Comparison of ENCODE assay signal across 11 cellular contexts in the genomic region with DNA sequence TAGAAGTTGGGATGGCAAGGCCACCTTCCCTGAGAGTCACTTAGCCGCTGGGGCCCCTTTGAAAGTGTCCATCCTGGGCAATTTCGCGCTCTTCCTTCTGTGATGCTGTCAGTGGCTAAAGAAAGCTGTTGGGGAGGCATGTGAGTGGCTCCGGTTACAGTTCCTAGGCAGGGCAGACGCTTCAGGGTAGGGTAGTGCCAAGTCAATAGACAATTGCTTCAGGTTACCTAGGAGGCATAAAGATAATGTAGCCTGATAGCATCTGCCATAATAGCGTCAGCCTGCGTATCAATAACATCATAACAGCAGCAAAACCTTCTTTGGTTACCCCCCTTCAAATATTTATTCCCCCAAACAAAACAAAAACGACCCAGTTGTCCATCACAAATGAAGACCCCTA. TPM values are rescaled to one million over a fixed set of nuclear protein-coding genes. Genes with fewer than 3 reads are reported as not detected.
DNase-seq lines count a peak whose midpoint lies in the region; ATAC-seq, FAIRE-seq and TF ChIP-seq lines count a peak whose summit lies in the region.
"Had no signal": no experiment of that assay in that cellular context is flagged by ENCODE, and none has a peak within 500 bp of the region (broad histone marks: within the 10 kb centered on the region; RNA-seq: fewer than 3 reads in every experiment).

A gene (minus strand): TSS at position 101 of the 400 bp plus-strand sequence. CDS start 234 bp downstream, outside the sequence.

- H3K27ac ChIP-seq in mucosa of rectum (ENCODE audit: low read depth in 2 of 2, low read length in 2 of 2) (peak within 1 kb of the TSS; percentile 35 to 66), uterus (no peak within 1 kb of the TSS)

- H3K27me3 ChIP-seq in mucosa of rectum (ENCODE audit: control insufficient read depth in 2 of 2, insufficient read depth in 2 of 2, low read length in 2 of 2) (no peaks in the 10 kb centered on the region), uterus (no peaks in the 10 kb centered on the region)

- peaks cover 13% of the 10 kb centered on the region for H3K4me1 Mint-ChIP-seq in chondrocyte (ENCODE audit: low read depth)

- FAIRE-seq in HTR-8/SVneo (lab: Jason Lieb, UNC), result no peak

- no peaks in the 10 kb centered on the region for H3K9me3 Mint-ChIP-seq in activated naive CD4-positive, alpha-beta T cell treated with anti-CD3 and anti-CD28 coated beads, Interleukin-2, amount 50 U/mL, for 72 hours
- no peaks in the 10 kb centered on the region for H3K9me3 Mint-ChIP-seq in chondrocyte (ENCODE audit: low read depth)

- H3K9ac ChIP-seq in mucosa of rectum (ENCODE audit: low read depth in 1 of 2, low read length in 2 of 2), result no peak within 1 kb of the TSS

- no peak for ATAC-seq in activated naive CD4-positive, alpha-beta T cell treated with anti-CD3 and anti-CD28 coated beads, Interleukin-2, amount 50 U/mL, for 72 hours
- ATAC-seq in HG02884 (IDR thresholded peaks at IDR 0.05; ENCODE audit: unreplicated experiment) (no peak), HG02970 (IDR thresholded peaks at IDR 0.05; ENCODE audit: low FRiP score, unreplicated experiment) (no peak)

- H3K4me3 ChIP-seq in mucosa of rectum (ENCODE audit: low read length in 2 of 2) (no peak within 1 kb of the TSS), uterus (no peak within 1 kb of the TSS)

- DNase-seq in activated naive CD4-positive, alpha-beta T cell treated with anti-CD3 and anti-CD28 coated beads, Interleukin-2, amount 50 U/mL, for 72 hours (ENCODE audit: low spot score in 2 of 2), result no peak
- no peak for DNase-seq in activated naive CD4-positive, alpha-beta T cell treated with anti-CD3 and anti-CD28 coated beads, Interleukin-2, amount 50 U/mL, for 16 hours
- no peak for DNase-seq in chondrocyte (ENCODE audit: low spot score)
- no peak for DNase-seq in uterus
- DNase-seq in HTR-8/SVneo (ENCODE audit: insufficient read length, low spot score), result no peak
- DNase-seq: amniotic stem cell, MV-4-11 had no signal

- TF ChIP-seq CTCF in chondrocyte (IDR thresholded peaks at IDR 0.05) (no peak), uterus (IDR thresholded peaks at IDR 0.05) (no peak)

- H3K4me3 Mint-ChIP-seq in chondrocyte (ENCODE audit: unreplicated experiment), result no peak within 1 kb of the TSS
- H3K4me3 Mint-ChIP-seq: T-helper 1 cell treated with Interleukin-12 subunit alpha and Interleukin-12 subunit beta and Interleukin-4 antibody, amounts not matched to agents 30 μg/mL and 1 μg/mL, for 36 hours had no signal

- no peaks in the 10 kb centered on the region for H3K36me3 Mint-ChIP-seq in activated naive CD4-positive, alpha-beta T cell treated with anti-CD3 and anti-CD28 coated beads, Interleukin-2, amount 50 U/mL, for 72 hours
- no peaks in the 10 kb centered on the region for H3K36me3 Mint-ChIP-seq in chondrocyte (ENCODE audit: low read depth)

- H3K9me3 ChIP-seq in mucosa of rectum (ENCODE audit: control insufficient read depth in 2 of 2, low read length in 2 of 2), result no peaks in the 10 kb centered on the region
- H3K9me3 ChIP-seq in uterus, result no peaks in the 10 kb centered on the region

- H3K27me3 Mint-ChIP-seq in chondrocyte (ENCODE audit: low read depth), result peaks cover 1% of the 10 kb centered on the region

- no peak within 1 kb of the TSS for H3K27ac Mint-ChIP-seq in activated naive CD4-positive, alpha-beta T cell treated with anti-CD3 and anti-CD28 coated beads, Interleukin-2, amount 50 U/mL, for 72 hours
- H3K27ac Mint-ChIP-seq in chondrocyte (ENCODE audit: unreplicated experiment), result no peak within 1 kb of the TSS
- H3K27ac Mint-ChIP-seq: T-helper 1 cell treated with Interleukin-12 subunit alpha and Interleukin-12 subunit beta and Interleukin-4 antibody, amounts not matched to agents 30 μg/mL and 1 μg/mL, for 36 hours had no signal

- H3K4me1 ChIP-seq in mucosa of rectum (ENCODE audit: control insufficient read depth in 2 of 2, insufficient read depth in 2 of 2, low read length in 2 of 2) (peaks cover 7 to 12% of the 10 kb centered on the region in 2 donors), uterus (no peaks in the 10 kb centered on the region)

- TF ChIP-seq POLR2A in uterus (IDR thresholded peaks at IDR 0.05), result no peak

- H3K36me3 ChIP-seq in mucosa of rectum (ENCODE audit: control insufficient read depth in 2 of 2, insufficient read depth in 2 of 2, low read length in 2 of 2) (no peaks in the 10 kb centered on the region), uterus (no peaks in the 10 kb centered on the region)

- intact Hi-C loops in uterus (cut with DNase I; ENCODE audit: low total_unique reads), result no loop called here

RNA-seq across cellular contexts. Expression of the gene that starts here (rescaled TPM):
- 100 to 1,000 TPM; 108 to 188 TPM for total RNA-seq in activated naive CD4-positive, alpha-beta T cell treated with anti-CD3 and anti-CD28 coated beads, Interleukin-2, amount 50 U/mL, for 72 hours
- 13.8 to 29.6 TPM (median 29.1 TPM) in 3 replicates for total RNA-seq in chondrocyte
- 10 to 100 TPM; 24.1 to 69.7 (median 43.2) TPM for total RNA-seq in uterus

Comparison
In these comparisons a context has a peak if more than half of its experiments do, and no peak if none do; other contexts are left out.
1. H3K27ac ChIP-seq: peak in mucosa of rectum (2 of 2); none in uterus (0 of 2).